In the genomic region with DNA sequence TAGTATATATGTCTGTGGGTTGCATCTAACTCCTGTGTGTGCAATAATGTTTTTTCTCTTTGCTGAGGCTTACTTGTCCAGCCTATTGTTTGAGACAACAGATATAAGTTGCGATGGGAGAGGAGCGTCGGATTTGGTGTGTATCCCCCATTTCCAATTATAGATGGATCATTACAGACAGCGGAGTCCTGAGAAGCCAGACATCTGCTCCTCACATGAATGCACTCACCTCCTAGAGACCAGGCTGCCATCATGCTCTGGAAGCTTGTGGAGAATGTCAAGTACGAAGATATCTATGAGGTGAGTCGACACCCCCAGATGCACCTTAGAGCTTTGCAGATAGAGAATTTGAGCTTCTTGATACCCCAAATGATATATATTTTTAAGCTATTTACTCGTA, we compare ENCODE assay signal across 13 cellular contexts. TPM values are rescaled to one million over a fixed set of nuclear protein-coding genes. Genes with fewer than 3 reads are reported as not detected.
DNase-seq lines count a peak whose midpoint lies in the region; ATAC-seq, FAIRE-seq and TF ChIP-seq lines count a peak whose summit lies in the region.
"Had no signal": no experiment of that assay in that cellular context is flagged by ENCODE, and none has a peak within 500 bp of the region (broad histone marks: within the 10 kb centered on the region; RNA-seq: fewer than 3 reads in every experiment).

TSS of gene TFAP2B (plus strand) at position 199 of the 400 bp plus-strand sequence. CDS start at position 220, 21 bp downstream.

- H3K27ac ChIP-seq in left ventricle myocardium inferior (replicated peaks), result no peak within 1 kb of the TSS
- H3K27ac ChIP-seq in heart right ventricle, result no peak within 1 kb of the TSS
- H3K27ac ChIP-seq in endothelial cell of umbilical vein (ENCODE audit: insufficient read depth, low read depth, low read length), result no peak within 1 kb of the TSS
- H3K27ac ChIP-seq in mesenchymal stem cell (ENCODE audit: low read length, poor library complexity, severe bottlenecking), result no peak within 1 kb of the TSS
- H3K27ac ChIP-seq in upper lobe of right lung, result no peak within 1 kb of the TSS
- H3K27ac ChIP-seq in vagina, result no peak within 1 kb of the TSS
- H3K27ac ChIP-seq: A549 had no signal

- H3K4me1 ChIP-seq in left ventricle myocardium inferior (peaks cover 19% of the 10 kb centered on the region), heart right ventricle (peaks cover 0 to 27% (median 7%) of the 10 kb centered on the region in 9 donors), endothelial cell of umbilical vein (ENCODE audit: control insufficient read depth, extremely low read depth, insufficient read depth, low read length) (no peaks in the 10 kb centered on the region), mesenchymal stem cell (ENCODE audit: control insufficient read depth, insufficient read depth, low read depth, low read length) (peaks cover 19% of the 10 kb centered on the region), upper lobe of right lung (peaks cover 8% of the 10 kb centered on the region), vagina (peaks cover 4% of the 10 kb centered on the region)
- H3K4me1 ChIP-seq: A549 had no signal

- no peak within 1 kb of the TSS for H2BK12ac ChIP-seq in mesenchymal stem cell (ENCODE audit: low read length in 2 of 2)

- H3K9me3 ChIP-seq in left ventricle myocardium inferior (replicated peaks), result no peaks in the 10 kb centered on the region
- H3K9me3 ChIP-seq in heart right ventricle, result no peaks in the 10 kb centered on the region
- no peaks in the 10 kb centered on the region for H3K9me3 ChIP-seq in endothelial cell of umbilical vein (replicated peaks; ENCODE audit: control insufficient read depth, insufficient read depth, low read length)
- H3K9me3 ChIP-seq in mesenchymal stem cell (ENCODE audit: control insufficient read depth, low read length), result no peaks in the 10 kb centered on the region
- no peaks in the 10 kb centered on the region for H3K9me3 ChIP-seq in upper lobe of right lung
- no peaks in the 10 kb centered on the region for H3K9me3 ChIP-seq in vagina
- H3K9me3 ChIP-seq: A549 had no signal

- no peak within 1 kb of the TSS for H4K91ac ChIP-seq in mesenchymal stem cell (ENCODE audit: low read length)

- POLR2A ChIA-PET in endothelial cell of umbilical vein (lab: Charles Lee), result no interaction called here

- H3K9ac ChIP-seq in endothelial cell of umbilical vein (replicated peaks; ENCODE audit: extremely low read depth, insufficient read depth, low read length), result no peak within 1 kb of the TSS
- H3K9ac ChIP-seq in mesenchymal stem cell (ENCODE audit: low read length), result no peak within 1 kb of the TSS

- dilution Hi-C loops in endothelial cell of umbilical vein (cut with MboI; ENCODE audit: extremely low pct_ligation_motif_present, low sequenced_read_pairs), result no loop called here

- no peak within 1 kb of the TSS for H2BK5ac ChIP-seq in mesenchymal stem cell (ENCODE audit: low read depth, low read length, poor library complexity, severe bottlenecking)

- no peak within 1 kb of the TSS for H4K8ac ChIP-seq in mesenchymal stem cell (ENCODE audit: low read length)

- H3K18ac ChIP-seq in mesenchymal stem cell (ENCODE audit: low read depth in 1 of 2, low read length in 2 of 2), result no peak within 1 kb of the TSS

- no peak within 1 kb of the TSS for H2AK5ac ChIP-seq in mesenchymal stem cell (ENCODE audit: low read length, severe bottlenecking)

- FAIRE-seq in endothelial cell of umbilical vein (lab: Jason Lieb, UNC), result no peak
- FAIRE-seq: A549 had no signal

- H3K4me2 ChIP-seq in endothelial cell of umbilical vein (ENCODE audit: insufficient read depth, low read length) (peak within 1 kb of the TSS; percentile 11), mesenchymal stem cell (ENCODE audit: low read length, poor library complexity, severe bottlenecking) (peak within 1 kb of the TSS; percentile 57)
- H3K4me2 ChIP-seq: A549 had no signal

- no peak within 1 kb of the TSS for H2BK15ac ChIP-seq in mesenchymal stem cell (ENCODE audit: low read depth, poor library complexity, severe bottlenecking)

- H4K20me1 ChIP-seq in endothelial cell of umbilical vein (replicated peaks; ENCODE audit: control insufficient read depth, extremely low read depth, insufficient read depth, low read length), result no peaks in the 10 kb centered on the region

- H2AFZ ChIP-seq in endothelial cell of umbilical vein (ENCODE audit: low read depth, low read length) (peak within 1 kb of the TSS; percentile 50), mesenchymal stem cell (ENCODE audit: low read depth, low read length) (no peak within 1 kb of the TSS)

- H3K9me1 ChIP-seq in endothelial cell of umbilical vein (replicated peaks; ENCODE audit: control insufficient read depth, extremely low read depth, insufficient read depth, low read length), result no peaks in the 10 kb centered on the region

- TF ChIP-seq CTCF in left ventricle myocardium inferior (IDR thresholded peaks at IDR 0.05; ENCODE audit: borderline replicate concordance) (no peak), heart right ventricle (IDR thresholded peaks at IDR 0.05) (no peak), endothelial cell of umbilical vein (IDR thresholded peaks at IDR 0.05; ENCODE audit: extremely low read depth in 1 of 2, insufficient read depth in 1 of 2, low read depth in 1 of 2, low read length in 2 of 2) (no peak), upper lobe of right lung (IDR thresholded peaks at IDR 0.05) (no peak), vagina (IDR thresholded peaks at IDR 0.05) (no peak)

- peak within 1 kb of the TSS; percentile 45 for H3K4me3 ChIP-seq in left ventricle myocardium inferior
- peak within 1 kb of the TSS in 5 of 10 donors; percentile 15 to 27 (median 18) for H3K4me3 ChIP-seq in heart right ventricle
- H3K4me3 ChIP-seq in endothelial cell of umbilical vein (replicated peaks in 1 of 3; ENCODE audit: insufficient read depth in 1 of 3, low read depth in 1 of 3, low read length in 3 of 3), result no peak within 1 kb of the TSS
- peak within 1 kb of the TSS; percentile 40 to 50 for H3K4me3 ChIP-seq in mesenchymal stem cell (ENCODE audit: insufficient read depth in 1 of 2, low read depth in 1 of 2, low read length in 2 of 2)
- peak within 1 kb of the TSS; percentile 9 for H3K4me3 ChIP-seq in upper lobe of right lung
- H3K4me3 ChIP-seq in vagina, result peak within 1 kb of the TSS in 1 of 2 donors; percentile 39
- H3K4me3 ChIP-seq: A549 had no signal

- BruUV-seq in endothelial cell of umbilical vein (replicated peaks; lab: Mats Ljungman, UMichigan), result no TSS peak

- H3K27me3 ChIP-seq in left ventricle myocardium inferior (ENCODE audit: low read depth) (peaks cover 100% of the 10 kb centered on the region), heart right ventricle (peaks cover 28 to 100% (median 98%) of the 10 kb centered on the region in 7 donors), endothelial cell of umbilical vein (ENCODE audit: control insufficient read depth in 2 of 2, insufficient read depth in 2 of 2, low read length in 2 of 2) (peaks cover 56 to 73% of the 10 kb centered on the region in 2 experiments), mesenchymal stem cell (ENCODE audit: control insufficient read depth in 1 of 2, insufficient read depth in 1 of 2, low read length in 2 of 2) (peaks cover 66 to 76% of the 10 kb centered on the region in 2 experiments), upper lobe of right lung (peaks cover 88% of the 10 kb centered on the region), vagina (no peaks in the 10 kb centered on the region)

- H2BK120ac ChIP-seq in mesenchymal stem cell (ENCODE audit: low read depth, low read length), result no peak within 1 kb of the TSS

- H3K79me1 ChIP-seq in mesenchymal stem cell (replicated peaks; ENCODE audit: low read length, poor library complexity, severe bottlenecking), result no peaks in the 10 kb centered on the region

- CTCF ChIA-PET in endothelial cell of umbilical vein (lab: Charles Lee), result interaction anchor here (1.3 to 4.2 kb wide), 2 partner anchors 1141 to 1231 kb away, joined by 5 to 34 read pairs; no protein-coding TSS in a partner anchor

- no peak within 1 kb of the TSS for H3K23ac ChIP-seq in mesenchymal stem cell (ENCODE audit: low read length in 2 of 2)

- no peak within 1 kb of the TSS for H3K14ac ChIP-seq in mesenchymal stem cell (ENCODE audit: low read length in 2 of 2)

- DNase-seq in left ventricle myocardium inferior (no peak), heart right ventricle (no peak), endothelial cell of umbilical vein (ENCODE audit: low read depth, low spot score) (no peak), mesenchymal stem cell (no peak), upper lobe of right lung (no peak), LoVo (ENCODE audit: low spot score) (no peak), vagina (ENCODE audit: extremely low spot score in 2 of 2) (no peak)
- DNase-seq: activated effector memory CD4-positive, alpha-beta T cell treated with anti-CD3 and anti-CD28 coated beads, Interleukin-2, amount 50 U/mL, for 16 hours; head of caudate nucleus; NCI-H1048 had no signal

- intact Hi-C loops in left ventricle myocardium inferior (cut with micrococcal nuclease) (loop anchor here (10.0 kb wide), 1 partner anchor 1136 kb away; no protein-coding TSS in a partner anchor), heart right ventricle (cut with DNase I) (loop anchor here in 8 of 10 donors (5.0 to 10.0 kb wide), 6 partner anchors 1139 to 1446 kb away; no protein-coding TSS in a partner anchor), endothelial cell of umbilical vein (cut with micrococcal nuclease) (loop anchor here (10.0 kb wide), 1 partner anchor 1036 kb away; no protein-coding TSS in a partner anchor), upper lobe of right lung (cut with DNase I) (no loop called here), vagina (cut with DNase I) (no loop called here)

- TF ChIP-seq POLR2A in endothelial cell of umbilical vein (IDR thresholded peaks at IDR 0.05; ENCODE audit: low read depth, low read length) (no peak), vagina (IDR thresholded peaks at IDR 0.05) (no peak)

- WGBS in heart right ventricle, 2 donors, result 2 to 5% methylated on average over 7 of the region's 7 CpGs
- WGBS in mesenchymal stem cell, result 17% methylated on average over 4 of the region's 7 CpGs

- H3K4ac ChIP-seq in mesenchymal stem cell (ENCODE audit: low read depth in 1 of 2, low read length in 2 of 2), result no peak within 1 kb of the TSS

- ATAC-seq in heart right ventricle (no peak), upper lobe of right lung (no peak), HG03439 (IDR thresholded peaks at IDR 0.05; ENCODE audit: unreplicated experiment) (no peak)
- ATAC-seq: A549 had no signal

- H3K36me3 ChIP-seq in left ventricle myocardium inferior (no peaks in the 10 kb centered on the region), heart right ventricle (no peaks in the 10 kb centered on the region), endothelial cell of umbilical vein (ENCODE audit: control insufficient read depth in 2 of 2, extremely low read depth in 1 of 2, insufficient read depth in 2 of 2, low read length in 2 of 2) (no peaks in the 10 kb centered on the region), mesenchymal stem cell (ENCODE audit: control insufficient read depth in 1 of 2, insufficient read depth in 2 of 2, low read depth in 1 of 2, low read length in 2 of 2) (no peaks in the 10 kb centered on the region), upper lobe of right lung (no peaks in the 10 kb centered on the region), vagina (no peaks in the 10 kb centered on the region)

- no peaks in the 10 kb centered on the region for H3K79me2 ChIP-seq in endothelial cell of umbilical vein (ENCODE audit: control insufficient read depth, insufficient read depth, low read length)

RNA-seq across cellular contexts. Expression of gene TFAP2B, which starts in this region (rescaled TPM):
- total RNA-seq in left ventricle myocardium inferior, result not detected
- total RNA-seq in heart right ventricle, result not detected
- under 1 TPM; 0.01 to 0.07 TPM for polyA plus RNA-seq in heart right ventricle
- total RNA-seq in endothelial cell of umbilical vein, result not detected in 2 replicates
- polyA plus RNA-seq in endothelial cell of umbilical vein, result not detected in 2 replicates
- not detected in 2 replicates for polyA plus RNA-seq in endothelial cell of umbilical vein (2011; cell fraction: cytosol; rRNA removed)
- not detected in 2 replicates for polyA plus RNA-seq in endothelial cell of umbilical vein (2011; cell fraction: nucleus; rRNA removed)
- not detected in 2 replicates for polyA plus RNA-seq in endothelial cell of umbilical vein (2012)
- not detected in 2 replicates for polyA minus RNA-seq in endothelial cell of umbilical vein
- not detected for polyA minus RNA-seq in endothelial cell of umbilical vein (2011; cell fraction: cytosol; rRNA and poly(A)+ RNA removed)
- polyA minus RNA-seq in endothelial cell of umbilical vein (2011; cell fraction: nucleus; rRNA and poly(A)+ RNA removed), result not detected in 2 replicates
- polyA plus RNA-seq in mesenchymal stem cell (2013, experiment 1 of 2), result not detected
- polyA plus RNA-seq in mesenchymal stem cell (2013, experiment 2 of 2), result not detected
- not detected for total RNA-seq in upper lobe of right lung
- 0.25 TPM for total RNA-seq in vagina
- polyA plus RNA-seq: A549, neural cell had no signal

Comparison
In these comparisons a context has a peak if more than half of its experiments do, and no peak if none do; other contexts are left out.
1. H3K4me3 ChIP-seq: peak in left ventricle myocardium inferior (single experiment), mesenchymal stem cell (2 of 2) and upper lobe of right lung (single experiment); none in endothelial cell of umbilical vein (0 of 3).
2. intact Hi-C loops: an anchor here in left ventricle myocardium inferior (10.0 kb wide), heart right ventricle (5.0 to 10.0 kb wide) and endothelial cell of umbilical vein (10.0 kb wide); none called in upper lobe of right lung and vagina.